7 cellular contexts compared by ENCODE assay signal in the genomic region with DNA sequence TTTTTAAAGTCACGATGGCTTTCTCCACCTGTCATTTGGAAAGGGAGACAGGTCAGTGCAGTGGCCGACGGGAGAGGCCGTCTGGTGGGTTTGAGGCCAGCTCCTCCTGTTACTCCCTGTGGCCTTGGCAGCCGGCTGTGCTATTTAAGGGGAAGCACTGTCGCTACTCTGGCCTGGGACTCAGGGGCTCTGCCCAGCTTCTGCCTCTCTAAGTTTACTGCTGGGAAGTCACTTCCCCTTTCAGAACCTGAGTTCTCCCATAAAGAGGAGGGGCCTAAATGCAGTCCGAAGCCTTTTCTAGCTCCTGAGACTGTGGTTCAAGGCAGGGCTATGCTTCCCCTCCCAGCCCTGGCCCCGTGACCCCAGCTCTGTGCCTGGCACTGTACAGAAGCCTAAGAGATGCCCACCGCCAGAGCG.
A peak's percentile ranks its signal among the peaks of the same experiment; 100 is the strongest.
DNase-seq lines count a peak whose midpoint lies in the region; ATAC-seq and TF ChIP-seq lines count a peak whose summit lies in the region.
"Not testable (repeated sequence)": the region's sequence is repeated elsewhere in the genome, so short reads cannot be mapped to it uniquely, and the experiment has no call there.

No MANE protein-coding gene starts in this region.

- not testable (repeated sequence) for H3K9me3 ChIP-seq in right atrium auricular region

- H3K36me3 Mint-ChIP-seq in naive B cell = not testable (repeated sequence)

- not testable (repeated sequence) for H3K27me3 ChIP-seq in right atrium auricular region

- H3K4me1 ChIP-seq in right atrium auricular region = peaks cover 0 to 16% of the 10 kb centered on the region in 2 donors

- peaks cover 12% of the 10 kb centered on the region for H3K36me3 ChIP-seq in right atrium auricular region

- not testable (repeated sequence) for H3K4me3 ChIP-seq in right atrium auricular region

- H3K27ac ChIP-seq in caudate nucleus (ENCODE audit: low read depth, low read length) (peak overlapping the region; percentile 16), right atrium auricular region (peak overlapping the region; percentile 67 to 77)

- H3K4me1 Mint-ChIP-seq in naive B cell = peaks cover 0 to 12% (median 9%) of the 10 kb centered on the region in 3 donors

- TF ChIP-seq CTCF in right atrium auricular region (IDR thresholded peaks at IDR 0.05) = not testable (repeated sequence)

- ATAC-seq in GM18511 (IDR thresholded peaks at IDR 0.05; ENCODE audit: unreplicated experiment) (peak; percentile 81), HG02759 (IDR thresholded peaks at IDR 0.05; ENCODE audit: unreplicated experiment) (peak; percentile 52), naive B cell (ENCODE audit: low read depth in 2 of 2) (peak; percentile 94 to 97)

- peak overlapping the region in 2 of 8 donors; percentile 21 to 35 for H3K4me3 Mint-ChIP-seq in naive B cell

- not testable (repeated sequence) for H3K27me3 Mint-ChIP-seq in naive B cell

- DNase-seq in NOMO-1 (lab: John Stamatoyannopoulos, UW; ENCODE audit: unreplicated experiment in 2 of 2) (peak; percentile 76 to 93), SKM-1 (lab: John Stamatoyannopoulos, UW; ENCODE audit: unreplicated experiment) (peak; percentile 51), naive B cell (peak; percentile 6)
- not testable (repeated sequence) for DNase-seq in caudate nucleus (lab: John Stamatoyannopoulos, UW); right atrium auricular region (ENCODE audit: low spot score)

- not testable (repeated sequence) for H3K9me3 Mint-ChIP-seq in naive B cell

- peak overlapping the region in 3 of 6 donors; percentile 54 to 73 (median 63) for H3K27ac Mint-ChIP-seq in naive B cell
